22 cellular contexts compared by ENCODE assay signal in the genomic region with DNA sequence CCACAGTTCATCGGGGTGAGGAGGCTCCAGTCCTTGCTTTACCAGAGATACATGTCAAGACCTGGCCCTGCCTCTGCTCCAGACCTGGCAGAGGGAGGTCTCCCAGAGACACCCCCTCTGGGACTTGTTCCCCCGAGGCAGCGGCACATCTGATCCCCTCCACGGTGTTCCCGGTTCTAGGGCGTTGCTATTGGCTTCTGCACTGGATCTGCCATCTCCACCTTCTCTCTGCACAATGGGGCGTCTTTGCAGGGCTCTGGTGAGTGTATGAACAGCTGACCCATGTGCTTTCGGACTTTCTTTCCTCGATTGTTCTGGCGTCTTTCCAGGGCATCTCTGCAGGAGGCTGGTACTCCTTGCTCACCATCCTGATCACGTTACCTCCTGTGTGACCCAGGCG.
"Had no signal": no experiment of that assay in that cellular context is flagged by ENCODE, and none has a peak within 500 bp of the region (broad histone marks: within the 10 kb centered on the region; RNA-seq: fewer than 3 reads in every experiment).

No MANE protein-coding gene starts in this region.

- H3K9me3 Mint-ChIP-seq: effector memory CD8-positive, alpha-beta T cell; memory B cell; natural killer cell treated with Interleukin-12 subunit alpha and Interleukin-12 subunit beta and Interleukin-15 and Interleukin-18, amount 100 ng/mL, for 72 hours had no signal

- H3K36me3 Mint-ChIP-seq: memory B cell; natural killer cell treated with Interleukin-12 subunit alpha and Interleukin-12 subunit beta and Interleukin-15 and Interleukin-18, amount 100 ng/mL, for 72 hours; neural progenitor cell had no signal

- DNase-seq: cortex of kidney; dorsolateral prefrontal cortex; effector memory CD8-positive, alpha-beta T cell; esophagus squamous epithelium; foreskin fibroblast; glutamatergic neuron; left ventricle myocardium inferior; lower lobe of right lung; midbrain; nucleus accumbens; pancreas; right cardiac atrium; small intestine; stimulated activated CD4-positive, alpha-beta T cell treated with anti-CD3 and anti-CD28 coated beads, Interleukin-12 subunit alpha, Interleukin-12 subunit beta, amount 100 ng/mL, for 4 hours; stimulated activated naive CD4-positive, alpha-beta T cell treated with Interleukin-2 at 50 U/mL for 16 hours; trophoblast cell; uterus had no signal

- H3K27ac Mint-ChIP-seq: effector memory CD8-positive, alpha-beta T cell; memory B cell; natural killer cell treated with Interleukin-12 subunit alpha and Interleukin-12 subunit beta and Interleukin-15 and Interleukin-18, amount 100 ng/mL, for 72 hours; neural progenitor cell; progenitor cell of endocrine pancreas had no signal

- H3K4me3 Mint-ChIP-seq: effector memory CD8-positive, alpha-beta T cell; memory B cell; natural killer cell treated with Interleukin-12 subunit alpha and Interleukin-12 subunit beta and Interleukin-15 and Interleukin-18, amount 100 ng/mL, for 72 hours; neural progenitor cell had no signal

- H3K4me1 Mint-ChIP-seq: neural progenitor cell had no signal

- ATAC-seq: effector memory CD8-positive, alpha-beta T cell; gastroesophageal sphincter; lower lobe of right lung; pancreas; right cardiac atrium had no signal
